ENCODE assay signal across 18 cellular contexts in genomic region chr20:32167552-32167951, GRCh38. TPM values are rescaled to one million over a fixed set of nuclear protein-coding genes. Genes with fewer than 3 reads are reported as not detected.
DNase-seq lines count a peak whose midpoint lies in the region; TF ChIP-seq lines count a peak whose summit lies in the region.
"Had no signal": no experiment of that assay in that cellular context is flagged by ENCODE, and none has a peak within 500 bp of the region (broad histone marks: within the 10 kb centered on the region; RNA-seq: fewer than 3 reads in every experiment).

No MANE protein-coding gene starts in this region.

- H3K4me3 ChIP-seq in mesodermal cell (ENCODE audit: extremely low read depth, insufficient read depth, low read length, poor library complexity, severe bottlenecking) (no peak overlapping the region), tibial artery (no peak overlapping the region), testis (no peak overlapping the region)

- H3K4me1 ChIP-seq in mesodermal cell (ENCODE audit: control insufficient read depth, insufficient read depth, low read length, poor library complexity, severe bottlenecking) (peaks cover 5% of the 10 kb centered on the region), tibial artery (no peaks in the 10 kb centered on the region), testis (peaks cover 16% of the 10 kb centered on the region)

- H3K9me3 ChIP-seq in mesodermal cell (ENCODE audit: control insufficient read depth, low read length) (no peaks in the 10 kb centered on the region), tibial artery (no peaks in the 10 kb centered on the region), testis (no peaks in the 10 kb centered on the region)

- WGBS in mesodermal cell (ENCODE audit: insufficient coverage in 2 of 2), 2 experiments = 100% methylated on average over 1 of the region's 4 CpGs; no CpG with 5 or more reads in 1 of the 2 experiments
- WGBS in testis, 2 donors = 89 to 98% methylated on average over 4 of the region's 4 CpGs

- H3K36me3 ChIP-seq in mesodermal cell (ENCODE audit: control insufficient read depth, insufficient read depth, low read length) (peaks cover 44% of the 10 kb centered on the region), tibial artery (peaks cover 12 to 54% (median 40%) of the 10 kb centered on the region in 3 donors), testis (ENCODE audit: low read depth, missing control alignments) (no peaks in the 10 kb centered on the region)

- H3K27me3 Mint-ChIP-seq in IgD-negative memory B cell = no peaks in the 10 kb centered on the region

- in situ Hi-C loops in KBM-7 (cut with MboI; ENCODE audit: low pct_unique_long_range_greater_than_20kb, low sequenced_read_pairs) = no loop called here

- H3K9me3 Mint-ChIP-seq in IgD-negative memory B cell = no peaks in the 10 kb centered on the region
- H3K9me3 Mint-ChIP-seq: CD14-positive monocyte had no signal

- no peak overlapping the region for H3K4me3 Mint-ChIP-seq in IgD-negative memory B cell
- H3K4me3 Mint-ChIP-seq: CD14-positive monocyte had no signal

- H3K27ac Mint-ChIP-seq in IgD-negative memory B cell = peak overlapping the region in 2 of 3 donors; percentile 46

- H3K27ac ChIP-seq in mesodermal cell (ENCODE audit: low read depth, low read length, severe bottlenecking) (peak overlapping the region; percentile 49), tibial artery (no peak overlapping the region), testis (no peak overlapping the region)

- H3K4me1 Mint-ChIP-seq in IgD-negative memory B cell = peaks cover 3 to 4% (median 3%) of the 10 kb centered on the region in 3 donors

- H3K27me3 ChIP-seq in tibial artery (no peaks in the 10 kb centered on the region), testis (no peaks in the 10 kb centered on the region)

- no peak for TF ChIP-seq POLR2A in testis (IDR thresholded peaks at IDR 0.05)

- DNase-seq in activated effector memory CD4-positive, alpha-beta T cell treated with anti-CD3 and anti-CD28 coated beads, Interleukin-2, amount 50 U/mL, for 16 hours = peak; percentile 27
- DNase-seq in activated effector memory CD4-positive, alpha-beta T cell treated with Interleukin-2 at 50 U/mL for 16 hours = no peak
- DNase-seq in tibial artery (peak; percentile 10 to 35), hepatic stellate cell (ENCODE audit: low spot score) (no peak), KBM-7 (no peak), testis (no peak)
- DNase-seq: 8988T, DMS 273 treated with DMSO at 0.1 percent for 48 hours, H7, Karpas-422, NCI-H1417 treated with DMSO at 0.1 percent for 48 hours, NCI-H187 treated with DMSO at 0.1 percent for 48 hours, NCI-H2227 treated with DMSO at 0.1 percent for 48 hours, NCI-H510A treated with DMSO at 0.1 percent for 48 hours, NCI-H774 had no signal

- intact Hi-C loops in tibial artery (cut with DNase I; ENCODE audit: low total_unique reads) = no loop called here
- intact Hi-C loops in testis (cut with DNase I; ENCODE audit: low total_unique reads) = no loop called here

- H3K36me3 Mint-ChIP-seq in IgD-negative memory B cell = peaks cover 9% of the 10 kb centered on the region

- no peak for TF ChIP-seq CTCF in tibial artery (IDR thresholded peaks at IDR 0.05)
- TF ChIP-seq CTCF in testis (IDR thresholded peaks at IDR 0.05) = no peak

RNA-seq across cellular contexts. Expression of gene PLAGL2, which starts 40.0 kb away (rescaled TPM):
- 4.8 TPM for polyA plus RNA-seq in IgD-negative memory B cell
- 15.4 TPM for polyA plus RNA-seq in mesodermal cell (2013, experiment 1 of 2)
- 13.5 TPM for polyA plus RNA-seq in mesodermal cell (2013, experiment 2 of 2)
- total RNA-seq in testis = 10 to 100 TPM; 30.5 to 36.8 TPM
- 33.5 TPM for polyA plus RNA-seq in testis (ENCODE audit: insufficient read depth, low read depth, low replicate concordance)

RNA-seq across cellular contexts. Expression of gene POFUT1, which starts 40.1 kb away (rescaled TPM):
- polyA plus RNA-seq in IgD-negative memory B cell (15.1 TPM), testis (ENCODE audit: insufficient read depth, low read depth, low replicate concordance) (31.0 TPM)
- 29.5 TPM for polyA plus RNA-seq in mesodermal cell (2013, experiment 1 of 2)
- 31.0 TPM for polyA plus RNA-seq in mesodermal cell (2013, experiment 2 of 2)
- 10 to 100 TPM; 46.6 to 54.2 TPM for total RNA-seq in testis

RNA-seq across cellular contexts. Expression of gene TM9SF4, which starts 58.0 kb away (rescaled TPM):
- polyA plus RNA-seq in IgD-negative memory B cell = 30.1 TPM
- 50.7 TPM for polyA plus RNA-seq in mesodermal cell (2013, experiment 1 of 2)
- polyA plus RNA-seq in mesodermal cell (2013, experiment 2 of 2) = 39.5 TPM
- total RNA-seq in testis = 10 to 100 TPM; 54.3 to 55.8 TPM
- polyA plus RNA-seq in testis (ENCODE audit: insufficient read depth, low read depth, low replicate concordance) = 53.2 TPM

Comparison
In these comparisons a context has a peak if more than half of its experiments do, and no peak if none do; other contexts are left out.
1. DNase-seq: peak in activated effector memory CD4-positive, alpha-beta T cell treated with anti-CD3 and anti-CD28 coated beads, Interleukin-2, amount 50 U/mL, for 16 hours (single experiment) and tibial artery (2 of 2); none in activated effector memory CD4-positive, alpha-beta T cell treated with Interleukin-2 at 50 U/mL for 16 hours (single experiment), hepatic stellate cell (single experiment), KBM-7 (single experiment) and testis (single experiment).